27 cellular contexts compared by ENCODE assay signal in genomic region chr2:213679894-213680293, GRCh38.
"Had no signal": no experiment of that assay in that cellular context is flagged by ENCODE, and none has a peak within 500 bp of the region (broad histone marks: within the 10 kb centered on the region; RNA-seq: fewer than 3 reads in every experiment).

No MANE protein-coding gene starts in this region.

- H3K36me3 Mint-ChIP-seq: mesothelial cell of epicardium, naive B cell, neural progenitor cell, type B pancreatic cell had no signal

- H3K4me3 ChIP-seq: colonic mucosa, esophagus squamous epithelium, lung, mucosa of descending colon, neural progenitor cell, right lobe of liver, stomach, thyroid gland had no signal

- H3K9me3 ChIP-seq: colonic mucosa, mucosa of descending colon, right lobe of liver, stomach, thyroid gland had no signal

- H3K4me1 ChIP-seq: colonic mucosa, esophagus squamous epithelium, neural progenitor cell, parathyroid adenoma, right lobe of liver, stomach, thyroid gland had no signal

- H3K4me1 Mint-ChIP-seq: mesothelial cell of epicardium, naive B cell, nephron, neural progenitor cell had no signal

- H3K27ac Mint-ChIP-seq: dendritic cell treated with granulocyte-macrophage colony-stimulating factor and Interleukin-4, amounts not matched to agents 40 ng/mL and 50 ng/mL, for 4 days; mesothelial cell of epicardium; naive B cell; nephron; neural progenitor cell; progenitor cell of endocrine pancreas; type B pancreatic cell had no signal

- H3K27ac ChIP-seq: colonic mucosa, esophagus squamous epithelium, neural progenitor cell, parathyroid adenoma, right lobe of liver, stomach, thyroid gland had no signal

- H3K4me3 Mint-ChIP-seq: dendritic cell treated with granulocyte-macrophage colony-stimulating factor and Interleukin-4, amounts not matched to agents 40 ng/mL and 50 ng/mL, for 4 days; mesothelial cell of epicardium; naive B cell; nephron; neural progenitor cell; type B pancreatic cell had no signal

- ATAC-seq: left lobe of liver, mucosa of descending colon, right lobe of liver had no signal

- H3K27me3 Mint-ChIP-seq: dendritic cell treated with granulocyte-macrophage colony-stimulating factor and Interleukin-4, amounts not matched to agents 40 ng/mL and 50 ng/mL, for 4 days; naive B cell; progenitor cell of endocrine pancreas; type B pancreatic cell had no signal

- H3K36me3 ChIP-seq: colonic mucosa, esophagus squamous epithelium, neural progenitor cell, right lobe of liver, stomach, thyroid gland had no signal

- H3K27me3 ChIP-seq: colonic mucosa, esophagus squamous epithelium, neural progenitor cell, right lobe of liver, stomach, thyroid gland had no signal

- DNase-seq: colonic mucosa; effector CD8-positive, alpha-beta T cell; erythroblast; esophagus squamous epithelium; foreskin melanocyte; hypothalamus; mesenchymal stem cell; mucosa of descending colon; naive B cell; right lobe of liver; small intestine; stimulated activated CD4-positive, alpha-beta T cell treated with anti-CD3 and anti-CD28 coated beads, Interleukin-12 subunit alpha, Interleukin-12 subunit beta, amount 100 ng/mL, for 4 hours; stimulated activated CD4-positive, alpha-beta T cell treated with anti-CD3 and anti-CD28 coated beads, Interleukin-1b, Interleukin-23, amount 100 ng/mL, for 48 hours; stimulated activated CD4-positive, alpha-beta T cell treated with anti-CD3 and anti-CD28 coated beads, Interleukin-4, amount 100 ng/mL, for 1 hour; stimulated activated CD8-positive, alpha-beta memory T cell treated with anti-CD3 and anti-CD28 coated beads, Interleukin-4, amount 100 ng/mL, for 48 hours; stimulated activated naive CD4-positive, alpha-beta T cell treated with Interleukin-2 at 50 U/mL for 16 hours; stomach; thyroid gland had no signal
